Comparison of ENCODE assay signal across 11 cellular contexts in the genomic region with DNA sequence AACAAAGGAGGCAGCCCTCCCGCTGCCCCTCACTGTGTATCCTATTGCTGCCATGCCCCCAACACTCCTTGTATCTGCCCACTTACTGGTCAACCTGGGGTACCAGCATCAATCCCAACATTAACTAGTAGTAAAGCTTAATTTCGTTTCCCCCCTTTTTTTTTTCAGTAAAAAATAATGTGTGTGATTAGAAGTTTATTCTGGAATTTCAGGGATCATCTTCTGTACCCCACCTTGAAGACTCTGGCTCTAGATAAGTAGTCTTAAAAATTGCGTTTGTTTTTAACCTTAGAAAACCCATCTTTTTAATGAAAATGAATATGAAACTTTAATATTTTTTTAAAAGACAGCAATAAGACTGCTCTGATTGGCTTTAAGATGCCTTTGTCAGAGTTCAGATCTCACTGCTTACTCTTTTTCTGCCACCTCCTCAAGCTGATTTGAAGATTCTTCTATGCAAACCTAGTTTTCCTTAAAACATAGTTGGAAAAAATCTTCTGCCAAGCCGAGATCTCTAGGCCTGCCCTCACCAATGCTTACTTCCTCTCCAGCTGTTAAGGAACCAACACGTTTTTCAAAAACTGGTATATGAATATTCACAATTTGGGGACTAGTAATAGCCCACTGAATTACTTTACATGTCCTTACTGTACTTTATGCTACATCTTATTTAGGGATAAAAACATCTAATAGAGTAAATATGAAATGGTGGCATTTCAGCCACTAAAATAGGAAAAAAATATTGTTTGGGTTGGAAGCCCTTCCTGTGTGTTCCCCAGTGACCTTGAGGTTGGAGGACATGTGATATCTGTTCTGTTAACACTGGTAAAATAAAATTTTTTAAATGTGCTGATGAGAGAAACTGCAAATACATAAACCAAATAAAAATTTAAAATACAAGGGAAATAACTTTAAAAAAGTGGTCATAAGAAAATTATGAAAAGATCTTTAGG. TPM values are rescaled to one million over a fixed set of nuclear protein-coding genes. Genes with fewer than 3 reads are reported as not detected.
DNase-seq lines count a peak whose midpoint lies in the region; ATAC-seq and TF ChIP-seq lines count a peak whose summit lies in the region.
"Had no signal": no experiment of that assay in that cellular context is flagged by ENCODE, and none has a peak within 500 bp of the region (broad histone marks: within the 10 kb centered on the region; RNA-seq: fewer than 3 reads in every experiment).

No MANE protein-coding gene starts in this region.

- H3K27me3 ChIP-seq in Caco-2 (replicated peaks; ENCODE audit: control insufficient read depth, insufficient read depth, low read length) (no peaks in the 10 kb centered on the region), psoas muscle (ENCODE audit: insufficient read depth in 3 of 3, low read length in 2 of 3) (no peaks in the 10 kb centered on the region)

- H3K36me3 ChIP-seq in Caco-2 (ENCODE audit: control insufficient read depth, insufficient read depth, low read length) (no peaks in the 10 kb centered on the region), psoas muscle (ENCODE audit: insufficient read depth in 1 of 2, low read depth in 1 of 2) (no peaks in the 10 kb centered on the region)

- H3K27me3 Mint-ChIP-seq in Caco-2 (ENCODE audit: insufficient read depth, unreplicated experiment), result no peaks in the 10 kb centered on the region

- POLR2A ChIA-PET in Caco-2 (lab: Charles Lee), result interaction anchor here (0.8 kb wide), 1 partner anchor 11 kb away, joined by 8 read pairs; no protein-coding TSS in a partner anchor

- H3K9me3 Mint-ChIP-seq in Caco-2 (ENCODE audit: unreplicated experiment), result no peaks in the 10 kb centered on the region
- H3K9me3 Mint-ChIP-seq: activated CD4-positive, alpha-beta T cell treated with anti-CD3 and anti-CD28 coated beads, Interleukin-2, amount 10 ng/mL, durations not matched to agents 24 days and 14 days; activated T-helper 17 cell treated with anti-CD3 and anti-CD28 coated beads, Interleukin-2, amount 50 U/mL, for 72 hours had no signal

- CTCF ChIA-PET in Caco-2 (lab: Charles Lee), result interaction anchor here (0.9 to 1.2 kb wide), 2 partner anchors 29 to 63 kb away, joined by 3 to 6 read pairs; no protein-coding TSS in a partner anchor

- 46 to 58% (median 53%) methylated on average over 5 of the region's 5 CpGs for WGBS in psoas muscle, 3 donors

- peaks cover 60% of the 10 kb centered on the region for H3K4me1 ChIP-seq in Caco-2
- peaks cover 28% of the 10 kb centered on the region for H3K4me1 ChIP-seq in psoas muscle

- H3K9me3 ChIP-seq in Caco-2, result no peaks in the 10 kb centered on the region
- no peaks in the 10 kb centered on the region for H3K9me3 ChIP-seq in psoas muscle

- peaks cover 44% of the 10 kb centered on the region for H3K4me1 Mint-ChIP-seq in Caco-2 (ENCODE audit: low read depth, unreplicated experiment)

- peak overlapping the region; percentile 94 for H3K27ac Mint-ChIP-seq in Caco-2 (ENCODE audit: unreplicated experiment)
- H3K27ac Mint-ChIP-seq: activated CD4-positive, alpha-beta T cell treated with anti-CD3 and anti-CD28 coated beads, Interleukin-2, amount 10 ng/mL, durations not matched to agents 24 days and 14 days; activated T-helper 17 cell treated with anti-CD3 and anti-CD28 coated beads, Interleukin-2, amount 50 U/mL, for 72 hours had no signal

- H3K27ac ChIP-seq in coronary artery (peak overlapping the region; percentile 21 to 36), psoas muscle (peak overlapping the region; percentile 46)

- no peak for TF ChIP-seq CTCF in Caco-2 (IDR thresholded peaks at IDR 0.05; ENCODE audit: insufficient read depth in 1 of 2, low read depth in 1 of 2, low read length in 1 of 2, severe bottlenecking in 1 of 2, unreplicated experiment in 1 of 2)
- TF ChIP-seq CTCF in coronary artery (IDR thresholded peaks at IDR 0.05), result no peak
- TF ChIP-seq CTCF in psoas muscle (IDR thresholded peaks at IDR 0.05), result no peak

- TSS peak; percentile 88 for BruUV-seq in Caco-2 (replicated peaks; lab: Mats Ljungman, UMichigan)

- intact Hi-C loops in Caco-2 (cut with micrococcal nuclease; ENCODE audit: unreplicated experiment) (no loop called here), psoas muscle (cut with DNase I) (no loop called here)

- ATAC-seq in psoas muscle (no peak), GM21367 (IDR thresholded peaks at IDR 0.05; ENCODE audit: unreplicated experiment) (no peak)
- no peak for ATAC-seq in activated CD4-positive, CD25-positive, alpha-beta regulatory T cell treated with anti-CD3 and anti-CD28 coated beads, Interleukin-2, amount 50 U/mL, for 24 hours
- ATAC-seq: activated T-helper 17 cell treated with anti-CD3 and anti-CD28 coated beads, Interleukin-2, amount 50 U/mL, for 72 hours had no signal

- no peak for DNase-seq in Caco-2
- DNase-seq in LHCN-M2 (ENCODE audit: low read depth), result peak; percentile 66
- DNase-seq in coronary artery (ENCODE audit: low spot score), result no peak
- DNase-seq in psoas muscle, result no peak
- no peak for DNase-seq in Ammon's horn (ENCODE audit: low spot score)
- no peak for DNase-seq in NCI-H187 (lab: John Stamatoyannopoulos, UW)
- DNase-seq: activated CD4-positive, alpha-beta T cell treated with anti-CD3 and anti-CD28 coated beads, Interleukin-2, amount 10 ng/mL, durations not matched to agents 24 days and 14 days; stimulated activated CD4-positive, alpha-beta T cell treated with anti-CD3 and anti-CD28 coated beads, Interleukin-12 subunit alpha, Interleukin-12 subunit beta, amount 100 ng/mL, for 4 hours had no signal

- H3K4me3 ChIP-seq in Caco-2 (ENCODE audit: low read depth, low read length) (no peak overlapping the region), coronary artery (no peak overlapping the region), psoas muscle (no peak overlapping the region)

- peak overlapping the region; percentile 30 for H3K4me3 Mint-ChIP-seq in Caco-2 (ENCODE audit: unreplicated experiment)
- H3K4me3 Mint-ChIP-seq: activated CD4-positive, alpha-beta T cell treated with anti-CD3 and anti-CD28 coated beads, Interleukin-2, amount 10 ng/mL, durations not matched to agents 24 days and 14 days; activated T-helper 17 cell treated with anti-CD3 and anti-CD28 coated beads, Interleukin-2, amount 50 U/mL, for 72 hours had no signal

- peaks cover 13% of the 10 kb centered on the region for H3K36me3 Mint-ChIP-seq in Caco-2 (ENCODE audit: insufficient read depth, unreplicated experiment)

RNA-seq across cellular contexts. Expression of a gene that starts 4.0 kb away (rescaled TPM):
- 85.6 and 88.5 TPM in 2 replicates for total RNA-seq in Caco-2 (2022)
- total RNA-seq in LHCN-M2 (2014; rRNA removed), result 285 and 300 TPM in 2 replicates
- polyA plus RNA-seq in LHCN-M2 (2012), result 43.4 TPM
- total RNA-seq in psoas muscle, result 10 to 100 TPM; 44.0 to 86.0 (median 62.8) TPM
- 10 to 100 TPM; 19.0 to 53.2 (median 21.4) TPM for polyA plus RNA-seq in psoas muscle

RNA-seq across cellular contexts. Expression of a gene that starts 44.3 kb away (rescaled TPM):
- total RNA-seq in Caco-2 (2022), result 0.34 TPM in 1 of 2 replicates, not detected in the other
- total RNA-seq in LHCN-M2 (2014; rRNA removed), result 1.4 and 1.7 TPM in 2 replicates
- polyA plus RNA-seq in LHCN-M2 (2012), result 1.4 TPM
- under 1 TPM in 1 of 4 donors, not detected in 3; 0.22 TPM for total RNA-seq in psoas muscle
- under 1 TPM in 2 of 3 donors, not detected in 1; 0.22 to 0.53 TPM for polyA plus RNA-seq in psoas muscle
- total RNA-seq: activated CD4-positive, alpha-beta T cell treated with anti-CD3 and anti-CD28 coated beads, Interleukin-2, amount 10 ng/mL, durations not matched to agents 24 days and 14 days; activated T-helper 17 cell treated with anti-CD3 and anti-CD28 coated beads, Interleukin-2, amount 50 U/mL, for 72 hours had no signal
